In the genomic region with DNA sequence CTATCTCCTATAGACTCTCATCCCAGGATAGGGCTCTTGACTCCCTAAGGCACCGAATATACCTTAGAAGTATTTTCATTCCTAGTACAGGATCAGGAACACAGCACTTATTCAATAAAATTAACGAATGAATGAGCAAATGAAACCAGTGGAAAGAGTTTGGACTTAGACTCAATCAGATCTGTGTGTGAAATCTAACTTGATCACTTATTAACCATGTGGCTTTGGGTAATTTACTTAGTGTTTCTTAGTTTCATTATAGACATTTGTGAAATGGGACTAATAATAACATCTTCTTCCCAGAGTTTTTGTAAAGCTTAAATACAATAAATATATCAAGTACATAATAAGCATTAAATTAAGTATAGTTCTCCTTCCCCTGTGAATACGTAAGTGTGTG, we compare ENCODE assay signal across 27 cellular contexts.
"Had no signal": no experiment of that assay in that cellular context is flagged by ENCODE, and none has a peak within 500 bp of the region (broad histone marks: within the 10 kb centered on the region; RNA-seq: fewer than 3 reads in every experiment).

No MANE protein-coding gene starts in this region.

- FAIRE-seq: keratinocyte had no signal

- H3K4me3 ChIP-seq: hepatocyte, left ventricle myocardium inferior, lung, neural progenitor cell, psoas muscle, right atrium auricular region, right lobe of liver, smooth muscle cell, thyroid gland, transverse colon, upper lobe of left lung had no signal

- ATAC-seq: left colon; natural killer cell; psoas muscle; right lobe of liver; stimulated activated memory B cell treated with anti-CD40 and anti-IgM and Interleukin-4, amounts not matched to agents 10 μg/mL and 1 μg/mL and 100 μg/mL, for 72 hours; stimulated activated naive CD8-positive, alpha-beta T cell treated with anti-CD3 and anti-CD28 coated beads, Interleukin-15, amount 100 ng/mL, for 72 hours had no signal

- DNase-seq: kidney glomerular epithelial cell; left colon; left ventricle myocardium inferior; mesendoderm; naive B cell; natural killer cell; nephron progenitor cell; occipital lobe; psoas muscle; right lobe of liver; stimulated activated CD4-positive, alpha-beta T cell treated with anti-CD3 and anti-CD28 coated beads, Interleukin-1b, Interleukin-23, amount 100 ng/mL, for 48 hours; stimulated activated CD4-positive, alpha-beta T cell treated with anti-CD3 and anti-CD28 coated beads, Interleukin-2, amount 100 ng/mL, for 48 hours; stimulated activated CD4-positive, alpha-beta T cell treated with anti-CD3 and anti-CD28 coated beads, Interleukin-4, amount 100 ng/mL, for 4 hours; stimulated activated CD8-positive, alpha-beta memory T cell treated with anti-CD3 and anti-CD28 coated beads, Interleukin-4, amount 100 ng/mL, for 48 hours; stimulated activated naive CD4-positive, alpha-beta T cell treated with Interleukin-2 at 50 U/mL for 16 hours; stimulated activated naive CD8-positive, alpha-beta T cell treated with anti-CD3 and anti-CD28 coated beads, Interleukin-15, amount 100 ng/mL, for 72 hours; substantia nigra; thyroid gland; transverse colon; upper lobe of left lung had no signal
